ENCODE assay signal across 8 cellular contexts in genomic region chr1:41742219-41742618, GRCh38.
A peak's percentile ranks its signal among the peaks of the same experiment; 100 is the strongest.
DNase-seq lines count a peak whose midpoint lies in the region; ATAC-seq, FAIRE-seq and TF ChIP-seq lines count a peak whose summit lies in the region.

No MANE protein-coding gene starts in this region.

- H3K4me2 ChIP-seq in BLaER1 treated with 17β-estradiol and CSF1 and Interleukin-3, amounts not matched to agents 10 nM and 100 nM = peak overlapping the region; percentile 88 to 97 (median 93); a peak in 21 of 22 replicates
- H3K4me2 ChIP-seq in IMR-90 (ENCODE audit: low read depth, low read length) (no peak overlapping the region), keratinocyte (ENCODE audit: control insufficient read depth, extremely low read depth, insufficient read depth, low read depth, low read length) (peak overlapping the region; percentile 9)

- peak overlapping the region; percentile 87 for H2BK20ac ChIP-seq in IMR-90 (ENCODE audit: low read depth, low read length)

- peaks cover 2% of the 10 kb centered on the region for H3K36me3 Mint-ChIP-seq in activated CD4-positive, alpha-beta memory T cell treated with anti-CD3 and anti-CD28 coated beads, Interleukin-2, amount 10 ng/mL, durations not matched to agents 7 days and 5 days (ENCODE audit: low read depth)

- peak overlapping the region; percentile 53 for H3K27ac Mint-ChIP-seq in activated CD4-positive, alpha-beta memory T cell treated with anti-CD3 and anti-CD28 coated beads, Interleukin-2, amount 10 ng/mL, durations not matched to agents 7 days and 5 days

- peak; percentile 84 for FAIRE-seq in keratinocyte (lab: Jason Lieb, UNC)

- CTCF ChIA-PET in IMR-90 (lab: Yijun Ruan, JAX) = interaction anchor here (1.3 kb wide), 1 partner anchor 18 kb away, joined by 3 read pairs; no protein-coding TSS in a partner anchor
- CTCF ChIA-PET in activated CD4-positive, alpha-beta memory T cell treated with anti-CD3 and anti-CD28 coated beads, Interleukin-2, amount 10 ng/mL, durations not matched to agents 7 days and 5 days (lab: Charles Lee) = no interaction called here

- intact Hi-C loops in IMR-90 (cut with micrococcal nuclease) (no loop called here), colonic mucosa (cut with DNase I) (no loop called here)

- no peaks in the 10 kb centered on the region for H3K79me2 ChIP-seq in keratinocyte (ENCODE audit: control insufficient read depth, insufficient read depth, low read length)

- peaks cover 80% of the 10 kb centered on the region for H3K4me1 Mint-ChIP-seq in activated CD4-positive, alpha-beta memory T cell treated with anti-CD3 and anti-CD28 coated beads, Interleukin-2, amount 10 ng/mL, durations not matched to agents 7 days and 5 days

- H2BK120ac ChIP-seq in IMR-90 (ENCODE audit: low read depth, low read length) = peak overlapping the region; percentile 83

- H2BK5ac ChIP-seq in IMR-90 (ENCODE audit: low read depth, low read length, poor library complexity, severe bottlenecking) = peak overlapping the region; percentile 87

- in situ Hi-C loops in IMR-90 (cut with MboI; ENCODE audit: low sequenced_read_pairs) = no loop called here

- H3K18ac ChIP-seq in IMR-90 (ENCODE audit: low read depth, low read length) = peak overlapping the region; percentile 63; the same call in 1 of the 2 replicates

- H3K23ac ChIP-seq in IMR-90 (ENCODE audit: low read depth, low read length) = peak overlapping the region; percentile 11; the same call in 1 of the 2 replicates

- peak overlapping the region in 5 of 11 experiments; percentile 0 to 94 (median 86); a peak in 5 of 22 replicates for H3K9ac ChIP-seq in BLaER1 treated with 17β-estradiol and CSF1 and Interleukin-3, amounts not matched to agents 10 nM and 100 nM
- H3K9ac ChIP-seq in IMR-90 (ENCODE audit: low read depth, low read length) (no peak overlapping the region; the same call in 1 of the 2 replicates), keratinocyte (ENCODE audit: control insufficient read depth, extremely low read depth, insufficient read depth, low read length) (no peak overlapping the region), colonic mucosa (ENCODE audit: low read depth in 2 of 2, low read length in 2 of 2) (no peak overlapping the region)

- no peak for TF ChIP-seq CTCF in IMR-90 (conservative IDR thresholded peaks at IDR 0.05; ENCODE audit: low read depth, low read length)
- no peak for TF ChIP-seq CTCF in keratinocyte (optimal IDR thresholded peaks at IDR 0.05 in 1 of 3, IDR thresholded peaks at IDR 0.05 in 1 of 3, conservative IDR thresholded peaks at IDR 0.05 in 1 of 3; ENCODE audit: extremely low read depth in 1 of 3, insufficient read depth in 2 of 3, low read length in 3 of 3)
- no peak for TF ChIP-seq CTCF in colonic mucosa (IDR thresholded peaks at IDR 0.05)

- H4K91ac ChIP-seq in IMR-90 (ENCODE audit: insufficient read depth, low read depth, low read length) = peak overlapping the region; percentile 86

- H3K56ac ChIP-seq in IMR-90 (ENCODE audit: extremely low read depth, insufficient read depth, low read length) = no peak overlapping the region

- TF ChIP-seq RAD21 in IMR-90 (IDR thresholded peaks at IDR 0.05; ENCODE audit: low read length) = 0 out of 2 replicates have a peak, but pooled peaks have one; percentile 3

- H4K5ac ChIP-seq in IMR-90 (ENCODE audit: low read depth, low read length) = peak overlapping the region; percentile 61

- dilution Hi-C loops in IMR-90 (cut with HindIII; ENCODE audit: low sequenced_read_pairs, unreplicated experiment) (no loop called here), keratinocyte (cut with MboI; ENCODE audit: extremely low pct_ligation_motif_present, low sequenced_read_pairs) (no loop called here)

- peak overlapping the region in 10 of 11 experiments; percentile 91 to 100 (median 99); a peak in 19 of 22 replicates for H3K27ac ChIP-seq in BLaER1 treated with 17β-estradiol and CSF1 and Interleukin-3, amounts not matched to agents 10 nM and 100 nM
- peak overlapping the region; percentile 15 for H3K27ac ChIP-seq in IMR-90 (ENCODE audit: insufficient read depth, low read length)
- no peak overlapping the region for H3K27ac ChIP-seq in keratinocyte (ENCODE audit: control insufficient read depth, insufficient read depth, low read length)
- H3K27ac ChIP-seq in colonic mucosa = no peak overlapping the region

- H3K4me1 ChIP-seq in BLaER1 treated with 17β-estradiol and CSF1 and Interleukin-3, amounts not matched to agents 10 nM and 100 nM = peaks cover 52 to 88% (median 80%) of the 10 kb centered on the region in 10 experiments
- H3K4me1 ChIP-seq in IMR-90 (ENCODE audit: control insufficient read depth, insufficient read depth, low read length) (peaks cover 24% of the 10 kb centered on the region), keratinocyte (ENCODE audit: control insufficient read depth, extremely low read depth, insufficient read depth, low read length) (peaks cover 47% of the 10 kb centered on the region), colonic mucosa (no peaks in the 10 kb centered on the region)

- H3K9me1 ChIP-seq in IMR-90 (ENCODE audit: insufficient read depth, low read length) = peaks cover 26% of the 10 kb centered on the region
- no peaks in the 10 kb centered on the region for H3K9me1 ChIP-seq in keratinocyte (ENCODE audit: control insufficient read depth, extremely low read depth, insufficient read depth, low read length)

- H2AFZ ChIP-seq in IMR-90 (replicated peaks; ENCODE audit: low read length, poor library complexity) (peak overlapping the region; percentile 76), keratinocyte (ENCODE audit: control insufficient read depth, low read length) (no peak overlapping the region)

- no peaks in the 10 kb centered on the region for H3K27me3 Mint-ChIP-seq in activated CD4-positive, alpha-beta memory T cell treated with anti-CD3 and anti-CD28 coated beads, Interleukin-2, amount 10 ng/mL, durations not matched to agents 7 days and 5 days

- TF ChIP-seq POLR2A in IMR-90 (IDR thresholded peaks at IDR 0.05; ENCODE audit: low read depth, low read length) = no peak

- peaks cover 0 to 7% of the 10 kb centered on the region in 2 experiments; a peak in 2 of 4 replicates for H3K79me1 ChIP-seq in IMR-90 (ENCODE audit: low read depth in 1 of 2, low read length in 2 of 2)

- H3K9me3 Mint-ChIP-seq in activated CD4-positive, alpha-beta memory T cell treated with anti-CD3 and anti-CD28 coated beads, Interleukin-2, amount 10 ng/mL, durations not matched to agents 7 days and 5 days = no peaks in the 10 kb centered on the region

- H3K9me3 ChIP-seq in BLaER1 treated with 17β-estradiol and CSF1 and Interleukin-3, amounts not matched to agents 10 nM and 100 nM (replicated peaks in 1 of 11) = no peaks in the 10 kb centered on the region
- H3K9me3 ChIP-seq in IMR-90 (ENCODE audit: control insufficient read depth, insufficient read depth, low read length) = no peaks in the 10 kb centered on the region
- H3K9me3 ChIP-seq in keratinocyte (ENCODE audit: control insufficient read depth, low read depth, low read length) = no peaks in the 10 kb centered on the region
- no peaks in the 10 kb centered on the region for H3K9me3 ChIP-seq in colonic mucosa

- H2BK15ac ChIP-seq in IMR-90 (ENCODE audit: low read depth, low read length) = peak overlapping the region; percentile 97; the same call in 2 of the 3 replicates

- peak; percentile 87 for ATAC-seq in IMR-90 (ENCODE audit: low read depth)
- ATAC-seq in GM21526 (IDR thresholded peaks at IDR 0.05; ENCODE audit: low FRiP score, unreplicated experiment) = no peak
- no peak for ATAC-seq in GM18867 (IDR thresholded peaks at IDR 0.05; ENCODE audit: unreplicated experiment)
- no peak for ATAC-seq in GM21390 (IDR thresholded peaks at IDR 0.05; ENCODE audit: unreplicated experiment)

- peak overlapping the region; percentile 95 for H2AK5ac ChIP-seq in IMR-90 (ENCODE audit: low read depth, low read length)

- no peaks in the 10 kb centered on the region for H3K27me3 ChIP-seq in BLaER1 treated with 17β-estradiol and CSF1 and Interleukin-3, amounts not matched to agents 10 nM and 100 nM
- H3K27me3 ChIP-seq in IMR-90 (ENCODE audit: control insufficient read depth, insufficient read depth, low read length) (no peaks in the 10 kb centered on the region), keratinocyte (ENCODE audit: control insufficient read depth, extremely low read depth, insufficient read depth, low read length) (no peaks in the 10 kb centered on the region), colonic mucosa (no peaks in the 10 kb centered on the region)

- H3K4me3 ChIP-seq in BLaER1 treated with 17β-estradiol and CSF1 and Interleukin-3, amounts not matched to agents 10 nM and 100 nM = no peak overlapping the region
- no peak overlapping the region for H3K4me3 ChIP-seq in IMR-90 (ENCODE audit: insufficient read depth, low read depth, low read length)
- no peak overlapping the region for H3K4me3 ChIP-seq in keratinocyte (ENCODE audit: control insufficient read depth in 2 of 3, extremely low read depth in 1 of 3, insufficient read depth in 2 of 3, low read depth in 1 of 3, low read length in 3 of 3)
- H3K4me3 ChIP-seq in colonic mucosa = no peak overlapping the region

- H4K20me1 ChIP-seq in BLaER1 treated with 17β-estradiol and CSF1 and Interleukin-3, amounts not matched to agents 10 nM and 100 nM = no peaks in the 10 kb centered on the region
- H4K20me1 ChIP-seq in IMR-90 (ENCODE audit: insufficient read depth, low read length) (no peaks in the 10 kb centered on the region), keratinocyte (ENCODE audit: control insufficient read depth, extremely low read depth, insufficient read depth, low read length) (no peaks in the 10 kb centered on the region)

- DNase-seq in IMR-90 (peak; percentile 93), keratinocyte (ENCODE audit: low read depth, low spot score) (no peak), colonic mucosa (no peak)
- DNase-seq in activated CD4-positive, alpha-beta memory T cell treated with anti-CD3 and anti-CD28 coated beads, Interleukin-2, amount 10 ng/mL, durations not matched to agents 7 days and 5 days = no peak

- no peak overlapping the region for H3K4me3 Mint-ChIP-seq in activated CD4-positive, alpha-beta memory T cell treated with anti-CD3 and anti-CD28 coated beads, Interleukin-2, amount 10 ng/mL, durations not matched to agents 7 days and 5 days

- H4K8ac ChIP-seq in IMR-90 (ENCODE audit: low read depth in 2 of 2, low read length in 2 of 2) = peak overlapping the region; percentile 56 to 88

- 50% methylated on average over 1 of the region's 5 CpGs; no CpG with 5 or more reads in 1 of the 2 experiments for WGBS in IMR-90 (ENCODE audit: extremely low coverage in 2 of 2, insufficient read length in 1 of 2), 2 experiments

- H3K14ac ChIP-seq in IMR-90 (replicated peaks; ENCODE audit: low read depth, low read length) = peak overlapping the region; percentile 92

- POLR2A ChIA-PET in IMR-90 (lab: Charles Lee; ENCODE audit: unreplicated experiment) = no interaction called here
- POLR2A ChIA-PET in activated CD4-positive, alpha-beta memory T cell treated with anti-CD3 and anti-CD28 coated beads, Interleukin-2, amount 10 ng/mL, durations not matched to agents 7 days and 5 days (lab: Charles Lee) = interaction anchor here (1.0 to 2.6 kb wide), 4 partner anchors 9 to 64 kb away, joined by 3 to 12 read pairs (median 6); no protein-coding TSS in a partner anchor

- no peaks in the 10 kb centered on the region for H3K36me3 ChIP-seq in BLaER1 treated with 17β-estradiol and CSF1 and Interleukin-3, amounts not matched to agents 10 nM and 100 nM
- H3K36me3 ChIP-seq in IMR-90 (ENCODE audit: control insufficient read depth, insufficient read depth, low read length) (no peaks in the 10 kb centered on the region), keratinocyte (ENCODE audit: control insufficient read depth in 2 of 2, extremely low read depth in 1 of 2, insufficient read depth in 2 of 2, low read length in 2 of 2) (no peaks in the 10 kb centered on the region), colonic mucosa (no peaks in the 10 kb centered on the region)

- peak overlapping the region; percentile 69 for H2AK9ac ChIP-seq in IMR-90 (replicated peaks; ENCODE audit: low read depth, low read length, poor library complexity)

- peak overlapping the region; percentile 87 for H3K4ac ChIP-seq in IMR-90 (ENCODE audit: low read depth, low read length)

- no TSS peak for BruUV-seq in IMR-90 (replicated peaks; lab: Mats Ljungman, UMichigan)

Comparison
In these comparisons a context has a peak if more than half of its experiments do, and no peak if none do; other contexts are left out.
1. H3K27ac ChIP-seq: peak in BLaER1 treated with 17β-estradiol and CSF1 and Interleukin-3, amounts not matched to agents 10 nM and 100 nM (10 of 11) and IMR-90 (single experiment); none in keratinocyte (single experiment) and colonic mucosa (single experiment).